ENCODE assay signal across 1 cellular context in genomic region chr9:31848505-31849285, GRCh38.
TF ChIP-seq lines count a peak whose summit lies in the region.

No MANE protein-coding gene starts in this region.

TF ChIP-seq in HepG2, 621 proteins besides CTCF, POLR2A, EP300 and RAD21 (continued from another document and continues in another):
- no peak for TF ChIP-seq PRDM10 (CRISPR knock-in tag; IDR thresholded peaks at IDR 0.05; ENCODE audit: low read depth)
- TF ChIP-seq ZSCAN30 (CRISPR knock-in tag; IDR thresholded peaks at IDR 0.05): no peak
- TF ChIP-seq MLLT10 (CRISPR knock-in tag; IDR thresholded peaks at IDR 0.05): no peak
- TF ChIP-seq MXI1 (IDR thresholded peaks at IDR 0.05; ENCODE audit: borderline replicate concordance, low read depth, low read length): no peak
- peak; percentile 34; the same call in 1 of the 2 replicates for TF ChIP-seq ERF (CRISPR knock-in tag; IDR thresholded peaks at IDR 0.05)
- TF ChIP-seq, protein P1, sequence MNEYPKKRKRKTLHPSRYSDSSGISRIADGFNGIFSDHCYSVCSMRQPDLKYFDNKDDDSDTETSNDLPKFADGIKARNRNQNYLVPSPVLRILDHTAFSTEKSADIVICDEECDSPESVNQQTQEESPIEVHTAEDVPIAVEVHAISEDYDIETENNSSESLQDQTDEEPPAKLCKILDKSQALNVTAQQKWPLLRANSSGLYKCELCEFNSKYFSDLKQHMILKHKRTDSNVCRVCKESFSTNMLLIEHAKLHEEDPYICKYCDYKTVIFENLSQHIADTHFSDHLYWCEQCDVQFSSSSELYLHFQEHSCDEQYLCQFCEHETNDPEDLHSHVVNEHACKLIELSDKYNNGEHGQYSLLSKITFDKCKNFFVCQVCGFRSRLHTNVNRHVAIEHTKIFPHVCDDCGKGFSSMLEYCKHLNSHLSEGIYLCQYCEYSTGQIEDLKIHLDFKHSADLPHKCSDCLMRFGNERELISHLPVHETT (CRISPR knock-in tag; conservative IDR thresholded peaks at IDR 0.05): no peak
- TF ChIP-seq ZNF225 (CRISPR knock-in tag; IDR thresholded peaks at IDR 0.05): no peak
- TF ChIP-seq NFAT5 (CRISPR knock-in tag; IDR thresholded peaks at IDR 0.05): 0 out of 2 replicates have a peak, but pooled peaks have one; percentile 60
- TF ChIP-seq TBX2 (CRISPR knock-in tag; IDR thresholded peaks at IDR 0.05; ENCODE audit: borderline replicate concordance): no peak
- no peak; the same call in 1 of the 2 replicates for TF ChIP-seq PATZ1 (CRISPR knock-in tag; IDR thresholded peaks at IDR 0.05)
- 0 out of 2 replicates have a peak, but pooled peaks have one; percentile 41 for TF ChIP-seq FOXJ3 (CRISPR knock-in tag; IDR thresholded peaks at IDR 0.05; ENCODE audit: borderline replicate concordance)
- TF ChIP-seq ZBTB8A (CRISPR knock-in tag; IDR thresholded peaks at IDR 0.05; ENCODE audit: borderline replicate concordance, low read depth): no peak
- TF ChIP-seq ZNF574 (CRISPR knock-in tag; IDR thresholded peaks at IDR 0.05): peak; percentile 61; the same call in 1 of the 2 replicates
- TF ChIP-seq NFKB2 (CRISPR knock-in tag; IDR thresholded peaks at IDR 0.05; ENCODE audit: borderline replicate concordance): 0 out of 2 replicates have a peak, but pooled peaks have one; percentile 54
- peak; percentile 94 for TF ChIP-seq POLR2AphosphoS5 (IDR thresholded peaks at IDR 0.05; ENCODE audit: low read depth, low read length)
- TF ChIP-seq ZNF124 (CRISPR knock-in tag; IDR thresholded peaks at IDR 0.05): no peak
- TF ChIP-seq SKIL (CRISPR knock-in tag; IDR thresholded peaks at IDR 0.05; ENCODE audit: borderline replicate concordance): no peak
- TF ChIP-seq ZNF260 (CRISPR knock-in tag; IDR thresholded peaks at IDR 0.05; ENCODE audit: borderline replicate concordance, low read depth): no peak
- TF ChIP-seq TIGD3 (CRISPR knock-in tag; IDR thresholded peaks at IDR 0.05; ENCODE audit: borderline replicate concordance): no peak
- TF ChIP-seq EEA1 (CRISPR knock-in tag; IDR thresholded peaks at IDR 0.05; ENCODE audit: borderline replicate concordance): no peak
- 0 out of 2 replicates have a peak, but pooled peaks have one; percentile 12 for TF ChIP-seq RARG (CRISPR knock-in tag; IDR thresholded peaks at IDR 0.05; ENCODE audit: low read depth)
- TF ChIP-seq MIER3 (CRISPR knock-in tag; IDR thresholded peaks at IDR 0.05; ENCODE audit: borderline replicate concordance): no peak
- TF ChIP-seq ZSCAN20 (CRISPR knock-in tag; IDR thresholded peaks at IDR 0.05; ENCODE audit: borderline replicate concordance): 0 out of 2 replicates have a peak, but pooled peaks have one; percentile 48
- TF ChIP-seq FOXA3 (CRISPR knock-in tag; IDR thresholded peaks at IDR 0.05): no peak
- TF ChIP-seq HNF4G (IDR thresholded peaks at IDR 0.05; ENCODE audit: borderline replicate concordance, low read depth, low read length): 0 out of 2 replicates have a peak, but pooled peaks have one; percentile 14
- no peak for TF ChIP-seq HNF4G (CRISPR knock-in tag; IDR thresholded peaks at IDR 0.05; ENCODE audit: borderline replicate concordance, low read depth)
- TF ChIP-seq ZNF747 (CRISPR knock-in tag; IDR thresholded peaks at IDR 0.05; ENCODE audit: borderline replicate concordance): no peak
- TF ChIP-seq PBX3 (CRISPR knock-in tag; IDR thresholded peaks at IDR 0.05; ENCODE audit: borderline replicate concordance): 0 out of 2 replicates have a peak, but pooled peaks have one; percentile 39
- TF ChIP-seq SETDB1 (CRISPR knock-in tag; IDR thresholded peaks at IDR 0.05; ENCODE audit: borderline replicate concordance): no peak
- TF ChIP-seq, protein P2, sequence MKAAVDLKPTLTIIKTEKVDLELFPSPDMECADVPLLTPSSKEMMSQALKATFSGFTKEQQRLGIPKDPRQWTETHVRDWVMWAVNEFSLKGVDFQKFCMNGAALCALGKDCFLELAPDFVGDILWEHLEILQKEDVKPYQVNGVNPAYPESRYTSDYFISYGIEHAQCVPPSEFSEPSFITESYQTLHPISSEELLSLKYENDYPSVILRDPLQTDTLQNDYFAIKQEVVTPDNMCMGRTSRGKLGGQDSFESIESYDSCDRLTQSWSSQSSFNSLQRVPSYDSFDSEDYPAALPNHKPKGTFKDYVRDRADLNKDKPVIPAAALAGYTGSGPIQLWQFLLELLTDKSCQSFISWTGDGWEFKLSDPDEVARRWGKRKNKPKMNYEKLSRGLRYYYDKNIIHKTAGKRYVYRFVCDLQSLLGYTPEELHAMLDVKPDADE (CRISPR knock-in tag; IDR thresholded peaks at IDR 0.05): no peak
